8 cellular contexts compared by ENCODE assay signal in genomic region chr16:57899771-57900661, GRCh38.
DNase-seq lines count a peak whose midpoint lies in the region; TF ChIP-seq lines count a peak whose summit lies in the region.

No MANE protein-coding gene starts in this region.

- no peak overlapping the region; the same call in 1 of the 2 replicates for H3K4me2 ChIP-seq in KMS-11

- TF ChIP-seq POLR2A in ovary (IDR thresholded peaks at IDR 0.05), result no peak

- H3K4me1 Mint-ChIP-seq in activated T-helper 2 cell treated with anti-CD3 and anti-CD28 coated beads, Interferon-gamma antibody, Interleukin-2, Interleukin-4, amounts not matched to agents 10 μg/mL and 5 μg/mL and 100 μg/mL, durations not matched to agents 14 hours and 24 hours and 36 hours (ENCODE audit: low read depth), result no peaks in the 10 kb centered on the region

- peak; percentile 7 for DNase-seq in DMS79 (lab: John Stamatoyannopoulos, UW)
- peak; percentile 59 for DNase-seq in RWPE1 (ENCODE audit: low spot score)
- peak; percentile 64 for DNase-seq in activated T-helper 2 cell treated with anti-CD3 and anti-CD28 coated beads, Interferon-gamma antibody, Interleukin-2, Interleukin-4, amounts not matched to agents 10 μg/mL and 5 μg/mL and 100 μg/mL, durations not matched to agents 14 hours and 24 hours and 36 hours (ENCODE audit: low spot score)
- peak; percentile 41 for DNase-seq in foreskin melanocyte
- peak; percentile 49 to 77 (median 67) for DNase-seq in ovary
- DNase-seq in tibial artery, result peak; percentile 72
- no peak for DNase-seq in amniotic stem cell (lab: John Stamatoyannopoulos, UW)

- intact Hi-C loops in activated T-helper 2 cell treated with anti-CD3 and anti-CD28 coated beads, Interferon-gamma antibody, Interleukin-2, Interleukin-4, amounts not matched to agents 10 μg/mL and 5 μg/mL and 100 μg/mL, durations not matched to agents 14 hours and 24 hours and 36 hours (cut with micrococcal nuclease), result loop anchor here (1.0 to 10.0 kb wide), 4 partner anchors 101 to 325 kb away; partner anchors contain the start of genes CFAP20 and USB1
- intact Hi-C loops in ovary (cut with DNase I) (loop anchor here in 2 of 4 donors (10.0 kb wide), 2 partner anchors 95 to 225 kb away; partner anchors contain the start of gene CFAP20 (in 1 of the 2)), tibial artery (cut with DNase I; ENCODE audit: low total_unique reads) (loop anchor here (5.0 kb wide), 1 partner anchor 102 kb away; the partner anchor contains the start of genes USB1 and ZNF319)

- no peaks in the 10 kb centered on the region for H4K20me1 ChIP-seq in KMS-11 (ENCODE audit: insufficient read depth)

- H3K27ac Mint-ChIP-seq in activated T-helper 2 cell treated with anti-CD3 and anti-CD28 coated beads, Interferon-gamma antibody, Interleukin-2, Interleukin-4, amounts not matched to agents 10 μg/mL and 5 μg/mL and 100 μg/mL, durations not matched to agents 14 hours and 24 hours and 36 hours, result no peak overlapping the region

- 25 to 31% (median 28%) methylated on average over 12 of the region's 12 CpGs for WGBS in ovary, 3 donors

- peaks cover 5% of the 10 kb centered on the region for H3K4me1 ChIP-seq in KMS-11 (ENCODE audit: low read depth, poor library complexity, severe bottlenecking)
- H3K4me1 ChIP-seq in ovary (ENCODE audit: insufficient read depth), result no peaks in the 10 kb centered on the region
- H3K4me1 ChIP-seq in tibial artery, result no peaks in the 10 kb centered on the region

- H3K9me3 Mint-ChIP-seq in activated T-helper 2 cell treated with anti-CD3 and anti-CD28 coated beads, Interferon-gamma antibody, Interleukin-2, Interleukin-4, amounts not matched to agents 10 μg/mL and 5 μg/mL and 100 μg/mL, durations not matched to agents 14 hours and 24 hours and 36 hours, result no peaks in the 10 kb centered on the region

- H3K9ac ChIP-seq in KMS-11, result no peak overlapping the region

- POLR2A ChIA-PET in RWPE1 (lab: Yijun Ruan, JAX; ENCODE audit: low non-redundant PET), result no interaction called here

- CTCF ChIA-PET in RWPE1 (lab: Yijun Ruan, JAX), result interaction anchor here (0.6 to 4.3 kb wide), 9 partner anchors 9 to 341 kb away, joined by 3 to 36 read pairs (median 3); partner anchors contain the start of genes USB1 and ZNF319

- no peaks in the 10 kb centered on the region for H3K79me2 ChIP-seq in KMS-11 (ENCODE audit: insufficient read depth, low read depth)

- H3K36me3 ChIP-seq in KMS-11 (ENCODE audit: insufficient read depth) (no peaks in the 10 kb centered on the region), ovary (no peaks in the 10 kb centered on the region), tibial artery (no peaks in the 10 kb centered on the region)

- H2AFZ ChIP-seq in KMS-11 (ENCODE audit: low read depth), result no peak overlapping the region

- peak; percentile 93 for TF ChIP-seq CTCF in KMS-11 (conservative IDR thresholded peaks at IDR 0.05; ENCODE audit: low read depth, low read length)
- TF ChIP-seq CTCF in RWPE1 (conservative IDR thresholded peaks at IDR 0.05; ENCODE audit: low read depth), result peak; percentile 91
- peak; percentile 31 to 49 (median 49) for TF ChIP-seq CTCF in ovary (IDR thresholded peaks at IDR 0.05)
- TF ChIP-seq CTCF in tibial artery (IDR thresholded peaks at IDR 0.05), result peak; percentile 72 to 77

- H3K27ac ChIP-seq in KMS-11 (no peak overlapping the region), RWPE1 (no peak overlapping the region), ovary (no peak overlapping the region), tibial artery (no peak overlapping the region)

- H3K4me3 Mint-ChIP-seq in activated T-helper 2 cell treated with anti-CD3 and anti-CD28 coated beads, Interferon-gamma antibody, Interleukin-2, Interleukin-4, amounts not matched to agents 10 μg/mL and 5 μg/mL and 100 μg/mL, durations not matched to agents 14 hours and 24 hours and 36 hours (ENCODE audit: low read depth), result no peak overlapping the region

- H3K4me3 ChIP-seq in KMS-11 (IDR thresholded peaks at IDR 0.05; ENCODE audit: insufficient read depth, low read depth, low read length), result no peak overlapping the region
- H3K4me3 ChIP-seq in ovary, result no peak overlapping the region
- no peak overlapping the region for H3K4me3 ChIP-seq in tibial artery

- H3K36me3 Mint-ChIP-seq in activated T-helper 2 cell treated with anti-CD3 and anti-CD28 coated beads, Interferon-gamma antibody, Interleukin-2, Interleukin-4, amounts not matched to agents 10 μg/mL and 5 μg/mL and 100 μg/mL, durations not matched to agents 14 hours and 24 hours and 36 hours (ENCODE audit: low read depth), result no peaks in the 10 kb centered on the region

- TF ChIP-seq EP300 in ovary (IDR thresholded peaks at IDR 0.05), result no peak

- H3K27me3 Mint-ChIP-seq in activated T-helper 2 cell treated with anti-CD3 and anti-CD28 coated beads, Interferon-gamma antibody, Interleukin-2, Interleukin-4, amounts not matched to agents 10 μg/mL and 5 μg/mL and 100 μg/mL, durations not matched to agents 14 hours and 24 hours and 36 hours (ENCODE audit: low read depth), result peaks cover 7% of the 10 kb centered on the region

- H3K27me3 ChIP-seq in KMS-11 (ENCODE audit: insufficient read depth, low read depth) (no peaks in the 10 kb centered on the region; the same call in 1 of the 2 replicates), ovary (no peaks in the 10 kb centered on the region), tibial artery (peaks cover 0 to 47% of the 10 kb centered on the region in 2 donors)

- no peaks in the 10 kb centered on the region for H3K9me3 ChIP-seq in ovary
- no peaks in the 10 kb centered on the region for H3K9me3 ChIP-seq in tibial artery
